Comparison of ENCODE assay signal across 17 cellular contexts in the genomic region with DNA sequence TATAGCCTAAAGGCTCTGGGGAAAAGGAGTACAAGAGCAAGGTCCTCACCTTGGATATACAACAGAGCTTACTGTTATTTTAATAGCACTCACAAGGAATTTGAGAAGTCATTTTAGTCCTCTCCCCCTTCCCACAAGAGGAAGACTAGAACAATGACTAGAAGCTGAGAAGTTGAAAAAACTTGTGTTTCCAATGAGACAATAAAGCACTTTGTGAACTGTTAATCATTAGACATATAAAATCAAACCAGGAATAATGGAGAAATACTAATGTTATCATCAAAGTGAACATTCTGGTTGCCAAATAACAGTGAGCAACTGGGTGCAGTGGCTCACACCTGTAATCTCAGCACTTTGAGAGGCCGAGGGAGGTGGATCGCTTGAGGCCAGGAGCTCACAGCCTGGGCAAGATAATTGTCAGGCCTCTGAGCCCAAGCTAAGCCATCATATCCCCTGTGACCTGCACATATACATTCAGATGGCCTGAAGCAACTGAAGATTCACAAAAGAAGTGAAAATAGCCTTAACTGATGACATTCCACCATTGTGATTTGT. TPM values are rescaled to one million over a fixed set of nuclear protein-coding genes. Genes with fewer than 3 reads are reported as not detected.
"Had no signal": no experiment of that assay in that cellular context is flagged by ENCODE, and none has a peak within 500 bp of the region (broad histone marks: within the 10 kb centered on the region; RNA-seq: fewer than 3 reads in every experiment).

No MANE protein-coding gene starts in this region.

- DNase-seq: effector CD8-positive, alpha-beta T cell; heart left ventricle; hypothalamus; left ventricle myocardium inferior; lower lobe of right lung; naive thymus-derived CD8-positive, alpha-beta T cell; stimulated activated CD4-positive, alpha-beta T cell treated with anti-CD3 and anti-CD28 coated beads, Interleukin-2, amount 100 ng/mL, for 48 hours; stimulated activated naive CD8-positive, alpha-beta T cell treated with anti-CD3 and anti-CD28 coated beads, Interleukin-15, Interleukin-2, amounts not matched to agents 100 U/mL and 50 U/mL, for 24 hours; tibial artery; upper lobe of left lung had no signal

- H3K27me3 ChIP-seq: heart left ventricle, neutrophil, right atrium auricular region, tibial artery, upper lobe of left lung, vagina had no signal

- H3K4me3 Mint-ChIP-seq: memory B cell; mesothelial cell of epicardium; naive thymus-derived CD8-positive, alpha-beta T cell had no signal

- H3K9me3 Mint-ChIP-seq: mesothelial cell of epicardium had no signal

- H3K4me1 Mint-ChIP-seq: memory B cell; mesothelial cell of epicardium; naive thymus-derived CD8-positive, alpha-beta T cell had no signal

- H3K9me3 ChIP-seq: left ventricle myocardium inferior, lower lobe of right lung, neutrophil, right atrium auricular region, vagina had no signal

- H3K4me3 ChIP-seq: coronary artery, heart left ventricle, left ventricle myocardium inferior, lower lobe of right lung, right atrium auricular region, smooth muscle cell, tibial artery, upper lobe of left lung, vagina had no signal

- H3K27ac ChIP-seq: coronary artery, heart left ventricle, left ventricle myocardium inferior, lower lobe of right lung, neutrophil, right atrium auricular region, tibial artery, upper lobe of left lung, vagina had no signal

- H3K36me3 ChIP-seq: heart left ventricle, left ventricle myocardium inferior, lower lobe of right lung, neutrophil, right atrium auricular region, tibial artery, upper lobe of left lung, vagina had no signal

- H3K4me1 ChIP-seq: lower lobe of right lung had no signal

- ATAC-seq: heart left ventricle; lower lobe of right lung; naive thymus-derived CD8-positive, alpha-beta T cell; stimulated activated naive CD8-positive, alpha-beta T cell treated with anti-CD3 and anti-CD28 coated beads, Interleukin-15, Interleukin-2, amounts not matched to agents 100 U/mL and 50 U/mL, for 24 hours had no signal

- H3K36me3 Mint-ChIP-seq: memory B cell, mesothelial cell of epicardium had no signal

- H3K27ac Mint-ChIP-seq: memory B cell; mesothelial cell of epicardium; naive thymus-derived CD8-positive, alpha-beta T cell had no signal

- H3K4me2 ChIP-seq: smooth muscle cell had no signal

RNA-seq across cellular contexts. Expression of a gene that starts 54.0 kb away (rescaled TPM):
- total RNA-seq: naive thymus-derived CD8-positive, alpha-beta T cell had no signal
- polyA plus RNA-seq: naive thymus-derived CD8-positive, alpha-beta T cell had no signal
